ENCODE assay signal across 1 cellular context in genomic region chr17:6843241-6843890, GRCh38.
A peak's percentile ranks its signal among the peaks of the same experiment; 100 is the strongest.
TF ChIP-seq lines count a peak whose summit lies in the region.

No MANE protein-coding gene starts in this region.

TF ChIP-seq in HepG2, 621 proteins besides CTCF, POLR2A, EP300 and RAD21:
- peak; percentile 58; the same call in 1 of the 2 replicates for TF ChIP-seq SMC3 (IDR thresholded peaks at IDR 0.05; ENCODE audit: low read length)
- TF ChIP-seq STAG1 (CRISPR knock-in tag; IDR thresholded peaks at IDR 0.05) = peak; percentile 58
- TF ChIP-seq ZNF512 (CRISPR knock-in tag; IDR thresholded peaks at IDR 0.05) = no peak
